8 cellular contexts compared by ENCODE assay signal in the genomic region with DNA sequence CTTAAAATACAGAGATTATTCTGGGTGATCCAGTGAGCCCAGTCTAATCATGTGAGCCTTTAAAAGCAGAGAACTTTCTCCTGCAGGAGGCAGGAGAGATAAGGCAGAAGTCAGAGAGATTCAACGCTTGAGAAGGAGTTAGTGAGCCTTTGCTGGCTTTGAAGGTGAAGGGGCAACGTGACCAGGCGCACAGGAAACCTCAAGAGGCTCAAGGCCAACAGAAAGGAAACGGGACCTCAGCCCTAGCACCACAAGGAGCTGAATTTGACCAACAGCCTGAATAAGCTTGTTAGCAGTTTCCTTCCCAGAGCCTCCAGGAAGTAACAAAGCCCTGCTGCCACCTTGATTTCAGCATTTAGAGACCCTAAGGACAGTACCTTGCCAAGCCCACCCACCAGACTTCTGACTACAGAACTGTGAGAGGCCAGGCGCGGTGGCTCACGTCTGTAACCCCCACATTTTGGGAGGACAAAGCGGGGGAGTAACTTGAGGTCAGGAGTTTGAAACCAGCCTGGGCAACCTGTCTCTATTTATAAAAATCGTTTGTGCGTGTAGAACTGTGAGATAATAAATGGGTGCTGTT.
DNase-seq lines count a peak whose midpoint lies in the region; ATAC-seq, FAIRE-seq and TF ChIP-seq lines count a peak whose summit lies in the region.

No MANE protein-coding gene starts in this region.

- peak; percentile 75 for FAIRE-seq in K562 (lab: Jason Lieb, UNC)

- H3K27me3 ChIP-seq in Loucy (ENCODE audit: insufficient read depth, low read length, poor library complexity, severe bottlenecking): no peaks in the 10 kb centered on the region
- H3K27me3 ChIP-seq in K562 (ENCODE audit: control insufficient read depth in 2 of 2, insufficient read depth in 2 of 2, low read length in 2 of 2): no peaks in the 10 kb centered on the region

- H3K4me3 ChIP-seq in Loucy (ENCODE audit: low read length, poor library complexity, severe bottlenecking) (peak overlapping the region; percentile 70), K562 (no peak overlapping the region)

- H3K9me3 Mint-ChIP-seq in naive thymus-derived CD8-positive, alpha-beta T cell: no peaks in the 10 kb centered on the region

- H3K36me3 ChIP-seq in Loucy (ENCODE audit: insufficient read depth, low read length) (no peaks in the 10 kb centered on the region), K562 (ENCODE audit: control insufficient read depth, insufficient read depth, low read length) (no peaks in the 10 kb centered on the region)

- H4K20me1 ChIP-seq in Loucy (ENCODE audit: insufficient read depth, low read length, poor library complexity, severe bottlenecking) (no peaks in the 10 kb centered on the region), K562 (replicated peaks; ENCODE audit: control insufficient read depth, insufficient read depth, low read length) (no peaks in the 10 kb centered on the region)

- TF ChIP-seq POLR2A in K562 (conservative IDR thresholded peaks at IDR 0.05): no peak

- TF ChIP-seq CTCF in Loucy (conservative IDR thresholded peaks at IDR 0.05; ENCODE audit: low read length): peak; percentile 83
- peak; percentile 56 to 79 (median 63) for TF ChIP-seq CTCF in K562 (IDR thresholded peaks at IDR 0.05 in 2 of 3, conservative IDR thresholded peaks at IDR 0.05 in 1 of 3; ENCODE audit: insufficient read depth in 2 of 3, low read depth in 1 of 3, low read length in 3 of 3)

- no peaks in the 10 kb centered on the region for H3K36me3 Mint-ChIP-seq in naive thymus-derived CD8-positive, alpha-beta T cell

- no TSS peak for BruUV-seq in K562 (replicated peaks; lab: Mats Ljungman, UMichigan)

- H3K79me2 ChIP-seq in Loucy (ENCODE audit: insufficient read depth, low read length) (no peaks in the 10 kb centered on the region), K562 (ENCODE audit: control insufficient read depth, insufficient read depth, low read length) (no peaks in the 10 kb centered on the region)

- peak in 2 of 4 experiments; percentile 55 to 74 for DNase-seq in K562 (ENCODE audit: extremely low read depth in 1 of 4, low spot score in 3 of 4)
- DNase-seq in naive thymus-derived CD8-positive, alpha-beta T cell: peak in 6 of 10 donors; percentile 8 to 43 (median 26)
- DNase-seq in EL: no peak
- no peak for DNase-seq in DMS79 (lab: John Stamatoyannopoulos, UW)
- DNase-seq in HuH-7.5 (ENCODE audit: low spot score): no peak

- H2AFZ ChIP-seq in Loucy (ENCODE audit: low read length) (peak overlapping the region; percentile 24; the same call in 1 of the 2 replicates), K562 (ENCODE audit: low read depth, low read length) (peak overlapping the region; percentile 88)

- H3K9me1 ChIP-seq in K562 (ENCODE audit: control insufficient read depth, insufficient read depth, low read length): no peaks in the 10 kb centered on the region

- H3K27ac Mint-ChIP-seq in naive thymus-derived CD8-positive, alpha-beta T cell: peak overlapping the region; percentile 48 to 92 (median 83)

- no peak overlapping the region for H3K27ac ChIP-seq in K562 (ENCODE audit: extremely low read depth, low read depth, low read length)

- H3K4me2 ChIP-seq in Loucy (ENCODE audit: low read depth, low read length, poor library complexity, severe bottlenecking) (peak overlapping the region; percentile 87), K562 (ENCODE audit: insufficient read depth, low read length) (peak overlapping the region; percentile 17)

- no peaks in the 10 kb centered on the region for H3K9me3 ChIP-seq in Loucy (ENCODE audit: insufficient read depth, low read depth, low read length)
- no peaks in the 10 kb centered on the region for H3K9me3 ChIP-seq in K562 (replicated peaks; ENCODE audit: control insufficient read depth, insufficient read depth, low read depth, low read length)

- TF ChIP-seq RAD21 in K562 (CRISPR knock-in tag; conservative IDR thresholded peaks at IDR 0.05 in 1 of 2, IDR thresholded peaks at IDR 0.05 in 1 of 2): peak; percentile 81 to 88

- H3K4me1 Mint-ChIP-seq in naive thymus-derived CD8-positive, alpha-beta T cell: peaks cover 8 to 28% (median 18%) of the 10 kb centered on the region in 4 donors

- peak overlapping the region; percentile 91 for H3K9ac ChIP-seq in Loucy (ENCODE audit: low read depth, low read length, poor library complexity, severe bottlenecking)
- peak overlapping the region in 1 of 2 experiments; percentile 45; a peak in 2 of 4 replicates for H3K9ac ChIP-seq in K562 (ENCODE audit: insufficient read depth in 1 of 2, low read depth in 2 of 2, low read length in 2 of 2)

- no peaks in the 10 kb centered on the region for H3K27me3 Mint-ChIP-seq in naive thymus-derived CD8-positive, alpha-beta T cell

- H3K4me1 ChIP-seq in Loucy (ENCODE audit: insufficient read depth, low read length, poor library complexity, severe bottlenecking) (peaks cover 36% of the 10 kb centered on the region), K562 (replicated peaks in 1 of 2; ENCODE audit: control insufficient read depth in 2 of 2, insufficient read depth in 2 of 2, low read length in 2 of 2) (peaks cover 3 to 7% of the 10 kb centered on the region in 2 experiments; a peak in 3 of 5 replicates)

- intact Hi-C loops in K562 (cut with micrococcal nuclease): loop anchor here (1.0 to 10.0 kb wide), 4 partner anchors 283 to 496 kb away; a partner anchor contains a TSS

- H3F3A ChIP-seq in Loucy (ENCODE audit: low read depth): peaks cover 11% of the 10 kb centered on the region; the same call in 1 of the 2 replicates

- whole genome bisulfite sequencing in K562 (ENCODE audit: insufficient coverage, low coverage, missing lambda C conversion rate): 8% methylated on average over 10 of the region's 10 CpGs

- in situ Hi-C loops in K562 (cut with MboI): loop anchor here (10.0 kb wide), 1 partner anchor 356 kb away; a partner anchor contains a TSS

- peak; percentile 79 for ATAC-seq in GM18502 (IDR thresholded peaks at IDR 0.05; ENCODE audit: poor library complexity, unreplicated experiment)
- peak; percentile 73 for ATAC-seq in GM21786 (IDR thresholded peaks at IDR 0.05; ENCODE audit: unreplicated experiment)
- ATAC-seq in K562: peak; percentile 91
- ATAC-seq in naive thymus-derived CD8-positive, alpha-beta T cell: peak; percentile 49 to 80

- POLR2A ChIA-PET in K562 (lab: Yijun Ruan, JAX): interaction anchor here (1.1 to 1.4 kb wide), 2 partner anchors 9 to 14 kb away, joined by 3 to 4 read pairs; no protein-coding TSS in a partner anchor
- POLR2A ChIA-PET in naive thymus-derived CD8-positive, alpha-beta T cell (lab: Charles Lee): interaction anchor here (0.7 kb wide), 2 partner anchors 8 to 283 kb away, joined by 3 read pairs; no protein-coding TSS in a partner anchor

- H3K9me2 ChIP-seq in Loucy (replicated peaks; ENCODE audit: low read depth, low read length): no peaks in the 10 kb centered on the region

- CTCF ChIA-PET in K562 (lab: Yijun Ruan, JAX; ENCODE audit: low intra/inter-chr PET ratio): interaction anchor here (0.6 kb wide), 2 partner anchors 496 to 497 kb away, joined by 3 read pairs; a partner anchor contains a TSS

- H3K4me3 Mint-ChIP-seq in naive thymus-derived CD8-positive, alpha-beta T cell: peak overlapping the region in 8 of 10 donors; percentile 26 to 82 (median 42)

- no peak for TF ChIP-seq EP300 in K562 (IDR thresholded peaks at IDR 0.05; ENCODE audit: low read length)

TF ChIP-seq in K562, 482 proteins besides CTCF, POLR2A, EP300 and RAD21 (continues in another document):
- TF ChIP-seq MTA2 (IDR thresholded peaks at IDR 0.05; ENCODE audit: low read depth) (0 out of 2 replicates have a peak, but pooled peaks have one; percentile 14), TBP (optimal IDR thresholded peaks at IDR 0.05; ENCODE audit: low read depth, low read length) (no peak), CBX8 (IDR thresholded peaks at IDR 0.05; ENCODE audit: borderline replicate concordance, extremely low read depth, low read depth, low read length, poor library complexity, severe bottlenecking) (no peak), RAD51 (IDR thresholded peaks at IDR 0.05; ENCODE audit: borderline replicate concordance, low read depth) (peak; percentile 47), RCOR1 (IDR thresholded peaks at IDR 0.05; ENCODE audit: borderline replicate concordance in 1 of 2, low read depth in 2 of 2, low read length in 2 of 2) (no peak), RUNX1 (IDR thresholded peaks at IDR 0.05; ENCODE audit: low read depth) (no peak), PYGO2 (tag; IDR thresholded peaks at IDR 0.05) (no peak), MCM2 (IDR thresholded peaks at IDR 0.05; ENCODE audit: low read depth) (no peak), MCM3 (IDR thresholded peaks at IDR 0.05) (no peak), SUPT5H (IDR thresholded peaks at IDR 0.05) (no peak), PTRF (tag; IDR thresholded peaks at IDR 0.05) (no peak), SMARCA5 (IDR thresholded peaks at IDR 0.05) (no peak), PML (IDR thresholded peaks at IDR 0.05; ENCODE audit: low read length) (no peak), SMAD2 (IDR thresholded peaks at IDR 0.05; ENCODE audit: low read depth, low read length) (no peak)
- TF ChIP-seq, protein P1, sequence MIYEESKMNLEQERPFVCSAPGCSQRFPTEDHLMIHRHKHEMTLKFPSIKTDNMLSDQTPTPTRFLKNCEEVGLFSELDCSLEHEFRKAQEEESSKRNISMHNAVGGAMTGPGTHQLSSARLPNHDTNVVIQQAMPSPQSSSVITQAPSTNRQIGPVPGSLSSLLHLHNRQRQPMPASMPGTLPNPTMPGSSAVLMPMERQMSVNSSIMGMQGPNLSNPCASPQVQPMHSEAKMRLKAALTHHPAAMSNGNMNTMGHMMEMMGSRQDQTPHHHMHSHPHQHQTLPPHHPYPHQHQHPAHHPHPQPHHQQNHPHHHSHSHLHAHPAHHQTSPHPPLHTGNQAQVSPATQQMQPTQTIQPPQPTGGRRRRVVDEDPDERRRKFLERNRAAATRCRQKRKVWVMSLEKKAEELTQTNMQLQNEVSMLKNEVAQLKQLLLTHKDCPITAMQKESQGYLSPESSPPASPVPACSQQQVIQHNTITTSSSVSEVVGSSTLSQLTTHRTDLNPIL (CRISPR knock-in tag; IDR thresholded peaks at IDR 0.05): no peak
- TF ChIP-seq, protein P2, sequence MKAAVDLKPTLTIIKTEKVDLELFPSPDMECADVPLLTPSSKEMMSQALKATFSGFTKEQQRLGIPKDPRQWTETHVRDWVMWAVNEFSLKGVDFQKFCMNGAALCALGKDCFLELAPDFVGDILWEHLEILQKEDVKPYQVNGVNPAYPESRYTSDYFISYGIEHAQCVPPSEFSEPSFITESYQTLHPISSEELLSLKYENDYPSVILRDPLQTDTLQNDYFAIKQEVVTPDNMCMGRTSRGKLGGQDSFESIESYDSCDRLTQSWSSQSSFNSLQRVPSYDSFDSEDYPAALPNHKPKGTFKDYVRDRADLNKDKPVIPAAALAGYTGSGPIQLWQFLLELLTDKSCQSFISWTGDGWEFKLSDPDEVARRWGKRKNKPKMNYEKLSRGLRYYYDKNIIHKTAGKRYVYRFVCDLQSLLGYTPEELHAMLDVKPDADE (conservative IDR thresholded peaks at IDR 0.05; ENCODE audit: control insufficient read depth, low read depth, low read length): no peak

Comparison
In these comparisons a context has a peak if more than half of its experiments do, and no peak if none do; other contexts are left out.
1. DNase-seq: peak in naive thymus-derived CD8-positive, alpha-beta T cell (6 of 10); none in EL (single experiment), DMS79 (single experiment) and HuH-7.5 (single experiment).
2. Peak in every context shown above with its lines, with median percentiles within 50 percentile points of each other: ATAC-seq.